8 cellular contexts compared by ENCODE assay signal in genomic region chr1:148120395-148120794, GRCh38. TPM values are rescaled to one million over a fixed set of nuclear protein-coding genes. Genes with fewer than 3 reads are reported as not detected.
DNase-seq lines count a peak whose midpoint lies in the region; ATAC-seq and TF ChIP-seq lines count a peak whose summit lies in the region.
"Not testable (repeated sequence)": the region's sequence is repeated elsewhere in the genome, so short reads cannot be mapped to it uniquely, and the experiment has no call there.

No MANE protein-coding gene starts in this region.

- H3F3A ChIP-seq in PC-3 (ENCODE audit: low read length, unreplicated experiment): not testable (repeated sequence)

- POLR2A ChIA-PET in PC-3 (lab: Charles Lee; ENCODE audit: unreplicated experiment): not testable (repeated sequence)

- H3K79me2 ChIP-seq in PC-3 (ENCODE audit: low read length): not testable (repeated sequence)

- BruUV-seq in PC-3 (replicated peaks; lab: Mats Ljungman, UMichigan): not testable (repeated sequence)

- not testable (repeated sequence) for H3K27me3 Mint-ChIP-seq in progenitor cell of endocrine pancreas

- not testable (repeated sequence) for H4K20me1 ChIP-seq in PC-3 (ENCODE audit: low read length)

- H3K9ac ChIP-seq in PC-3 (ENCODE audit: low read length); adipocyte (ENCODE audit: low read length): not testable (repeated sequence)

- not testable (repeated sequence) for ATAC-seq in PC-3

- not testable (repeated sequence) for H3K27me3 ChIP-seq in PC-3 (ENCODE audit: low read length); adipocyte (replicated peaks; ENCODE audit: control insufficient read depth, insufficient read depth, low read length)

- H2AFZ ChIP-seq in PC-3 (ENCODE audit: low read length): not testable (repeated sequence)

- H3K9me2 ChIP-seq in PC-3 (replicated peaks; ENCODE audit: low read length): not testable (repeated sequence)

- not testable (repeated sequence) for H3K27ac Mint-ChIP-seq in progenitor cell of endocrine pancreas

- H3K36me3 Mint-ChIP-seq in progenitor cell of endocrine pancreas (ENCODE audit: insufficient read depth): not testable (repeated sequence)

- not testable (repeated sequence) for H3K9me3 ChIP-seq in PC-3 (ENCODE audit: low read length); adipocyte (ENCODE audit: control insufficient read depth, low read length)

- CTCF ChIA-PET in PC-3 (lab: Charles Lee): not testable (repeated sequence)

- not testable (repeated sequence) for H3K4me3 ChIP-seq in LNCaP clone FGC (ENCODE audit: low read depth, low read length); PC-3 (ENCODE audit: low read length); adipocyte (ENCODE audit: low read length)

- H3K36me3 ChIP-seq in PC-3 (ENCODE audit: low read depth, low read length); adipocyte (ENCODE audit: control insufficient read depth, insufficient read depth, low read length, severe bottlenecking): not testable (repeated sequence)

- not testable (repeated sequence) for H3K9me3 Mint-ChIP-seq in progenitor cell of endocrine pancreas (ENCODE audit: low read depth)

- not testable (repeated sequence) for H3K4me3 Mint-ChIP-seq in progenitor cell of endocrine pancreas (ENCODE audit: low read depth)

- not testable (repeated sequence) for H3K4me1 Mint-ChIP-seq in progenitor cell of endocrine pancreas (ENCODE audit: low read depth)

- not testable (repeated sequence) for H3K27ac ChIP-seq in PC-3 (ENCODE audit: low read length)

- DNase-seq in AG09319 (ENCODE audit: extremely low read depth, low read depth); GM10266 (ENCODE audit: extremely low spot score); LNCaP clone FGC (ENCODE audit: low read depth); progenitor cell of endocrine pancreas (ENCODE audit: low spot score, unreplicated experiment): not testable (repeated sequence)
- peak; percentile 3 for DNase-seq in PC-3
- DNase-seq in adipocyte (ENCODE audit: low read depth): peak; percentile 0
- peak; percentile 15 for DNase-seq in fibroblast of gingiva (ENCODE audit: low read depth)
- peak; percentile 45 for DNase-seq in iris pigment epithelial cell (ENCODE audit: low read depth)

- intact Hi-C loops in PC-3 (cut with micrococcal nuclease): not testable (repeated sequence)

- H3K4me2 ChIP-seq in PC-3 (ENCODE audit: low read length): not testable (repeated sequence)

- TF ChIP-seq CTCF in AG09319 (IDR thresholded peaks at IDR 0.05; ENCODE audit: low read depth, low read length) (peak; percentile 1), GM10266 (IDR thresholded peaks at IDR 0.05; ENCODE audit: control insufficient read depth, insufficient read depth, low read depth, missing control alignments) (peak; percentile 30), LNCaP clone FGC (IDR thresholded peaks at IDR 0.05; ENCODE audit: control insufficient read depth, extremely low read depth, insufficient read depth) (peak; percentile 29; the same call in 1 of the 2 replicates), progenitor cell of endocrine pancreas (IDR thresholded peaks at IDR 0.05; ENCODE audit: unreplicated experiment) (peak; percentile 40)
- TF ChIP-seq CTCF in PC-3 (conservative IDR thresholded peaks at IDR 0.05; ENCODE audit: low read depth, low read length): not testable (repeated sequence)

- H3K4me1 ChIP-seq in PC-3 (ENCODE audit: insufficient read depth, low read length); adipocyte (ENCODE audit: control insufficient read depth, insufficient read depth, low read length): not testable (repeated sequence)

RNA-seq across cellular contexts. Expression of gene NBPF11, which starts 31.7 kb away (rescaled TPM):
- total RNA-seq in PC-3 (2014; rRNA removed) (7.9 and 8.9 TPM in 2 replicates), progenitor cell of endocrine pancreas (29.7 and 31.0 TPM in 2 replicates)
